In genomic region chr10:95644935-95645334, GRCh38 we compare ENCODE assay signal across 26 cellular contexts. TPM values are rescaled to one million over a fixed set of nuclear protein-coding genes. Genes with fewer than 3 reads are reported as not detected.
A peak's percentile ranks its signal among the peaks of the same experiment; 100 is the strongest.
DNase-seq lines count a peak whose midpoint lies in the region; ATAC-seq, FAIRE-seq and TF ChIP-seq lines count a peak whose summit lies in the region.
"Had no signal": no experiment of that assay in that cellular context is flagged by ENCODE, and none has a peak within 500 bp of the region (broad histone marks: within the 10 kb centered on the region; RNA-seq: fewer than 3 reads in every experiment).

No MANE protein-coding gene starts in this region.

- H3K27ac ChIP-seq in HepG2 (ENCODE audit: extremely low read length, insufficient read depth, low read length) (peak overlapping the region; percentile 4), right lobe of liver (no peak overlapping the region), WERI-Rb-1 (peak overlapping the region; percentile 38)
- H3K27ac ChIP-seq: BLaER1, HL-60, RWPE1 had no signal

- H3K9ac ChIP-seq in HepG2 (ENCODE audit: insufficient read depth, low read depth, low read length): no peak overlapping the region
- H3K9ac ChIP-seq: BLaER1 had no signal

- H4K20me1 ChIP-seq in HepG2 (ENCODE audit: insufficient read depth, low read length): peaks cover 10% of the 10 kb centered on the region; the same call in 1 of the 2 replicates

- H3K4me1 Mint-ChIP-seq in effector memory CD8-positive, alpha-beta T cell (ENCODE audit: low read depth in 2 of 2): peaks cover 6 to 13% of the 10 kb centered on the region in 2 donors
- peaks cover 5% of the 10 kb centered on the region for H3K4me1 Mint-ChIP-seq in stimulated activated effector memory CD8-positive, alpha-beta T cell treated with anti-CD3 and anti-CD28 coated beads, Interleukin-12 subunit alpha, Interleukin-12 subunit beta, amount 100 ng/mL, for 72 hours

- in situ Hi-C loops in HepG2 (cut with HindIII; ENCODE audit: extremely low pct_ligation_motif_present, low pct_unique_long_range_greater_than_20kb): no loop called here

- no peaks in the 10 kb centered on the region for H3K27me3 Mint-ChIP-seq in effector memory CD8-positive, alpha-beta T cell
- H3K27me3 Mint-ChIP-seq: CD4-positive, CD25-positive, alpha-beta regulatory T cell had no signal

- peaks cover 37 to 79% of the 10 kb centered on the region in 2 experiments for H3K36me3 ChIP-seq in HepG2 (replicated peaks in 1 of 2; ENCODE audit: control insufficient read depth in 1 of 2, insufficient read depth in 2 of 2, low read length in 2 of 2)
- H3K36me3 ChIP-seq in right lobe of liver: peaks cover 0 to 16% (median 6%) of the 10 kb centered on the region in 4 donors
- H3K36me3 ChIP-seq in WERI-Rb-1: peaks cover 60% of the 10 kb centered on the region

- H3K4me2 ChIP-seq in HepG2 (ENCODE audit: low read depth, low read length): no peak overlapping the region
- H3K4me2 ChIP-seq: BLaER1, GM23338 had no signal

- H3K9me3 ChIP-seq in HepG2 (ENCODE audit: low read length): no peaks in the 10 kb centered on the region
- H3K9me3 ChIP-seq in right lobe of liver: no peaks in the 10 kb centered on the region
- no peaks in the 10 kb centered on the region for H3K9me3 ChIP-seq in WERI-Rb-1 (ENCODE audit: severe bottlenecking)
- H3K9me3 ChIP-seq: BLaER1 had no signal

- FAIRE-seq in HepG2 (lab: Jason Lieb, UNC): no peak
- FAIRE-seq: A204.1, GM19239 had no signal

- TF ChIP-seq POLR2A in HepG2 (IDR thresholded peaks at IDR 0.05; ENCODE audit: insufficient read depth in 1 of 2, low read depth in 2 of 2, low read length in 2 of 2) (no peak), right lobe of liver (IDR thresholded peaks at IDR 0.05) (no peak)

- peaks cover 38% of the 10 kb centered on the region for H3K36me3 Mint-ChIP-seq in effector memory CD8-positive, alpha-beta T cell (ENCODE audit: insufficient read depth)
- peaks cover 66% of the 10 kb centered on the region for H3K36me3 Mint-ChIP-seq in stimulated activated effector memory CD8-positive, alpha-beta T cell treated with anti-CD3 and anti-CD28 coated beads, Interleukin-12 subunit alpha, Interleukin-12 subunit beta, amount 100 ng/mL, for 72 hours

- no peaks in the 10 kb centered on the region for H3K9me3 Mint-ChIP-seq in effector memory CD8-positive, alpha-beta T cell
- H3K9me3 Mint-ChIP-seq in stimulated activated effector memory CD8-positive, alpha-beta T cell treated with anti-CD3 and anti-CD28 coated beads, Interleukin-12 subunit alpha, Interleukin-12 subunit beta, amount 100 ng/mL, for 72 hours: no peaks in the 10 kb centered on the region
- H3K9me3 Mint-ChIP-seq: CD4-positive, CD25-positive, alpha-beta regulatory T cell; GM23338 had no signal

- no peaks in the 10 kb centered on the region for H3K27me3 ChIP-seq in HepG2 (ENCODE audit: control insufficient read depth in 1 of 2, insufficient read depth in 2 of 2, low read length in 2 of 2)
- H3K27me3 ChIP-seq in right lobe of liver: no peaks in the 10 kb centered on the region
- no peaks in the 10 kb centered on the region for H3K27me3 ChIP-seq in WERI-Rb-1 (ENCODE audit: insufficient read depth, low read depth, severe bottlenecking)
- H3K27me3 ChIP-seq: BLaER1 had no signal

- intact Hi-C loops in HepG2 (cut with micrococcal nuclease; ENCODE audit: unreplicated experiment): no loop called here
- intact Hi-C loops in right lobe of liver (cut with DNase I): no loop called here

- no peak for TF ChIP-seq RAD21 in HepG2 (CRISPR knock-in tag; IDR thresholded peaks at IDR 0.05)

- no peak overlapping the region for H3K4me3 ChIP-seq in HepG2 (replicated peaks in 1 of 3; ENCODE audit: insufficient read depth in 1 of 3, low read depth in 2 of 3, low read length in 3 of 3)
- H3K4me3 ChIP-seq in right lobe of liver: no peak overlapping the region
- no peak overlapping the region for H3K4me3 ChIP-seq in WERI-Rb-1 (ENCODE audit: low read depth, low read length)
- H3K4me3 ChIP-seq: BLaER1, GM23338 had no signal

- no peak for TF ChIP-seq CTCF in HepG2 (CRISPR knock-in tag; IDR thresholded peaks at IDR 0.05)
- TF ChIP-seq CTCF in right lobe of liver (IDR thresholded peaks at IDR 0.05): no peak
- no peak for TF ChIP-seq CTCF in WERI-Rb-1 (IDR thresholded peaks at IDR 0.05; ENCODE audit: low read depth, low read length)

- 84% methylated on average over 1 of the region's 1 CpG for WGBS in HepG2 (ENCODE audit: low lambda C conversion rate)
- 70% methylated on average over 1 of the region's 1 CpG for WGBS in right lobe of liver (ENCODE audit: insufficient coverage, low coverage, low lambda C conversion rate, missing lambda C conversion rate)

- peak overlapping the region; percentile 1 to 14 for H3K27ac Mint-ChIP-seq in effector memory CD8-positive, alpha-beta T cell
- H3K27ac Mint-ChIP-seq in stimulated activated effector memory CD8-positive, alpha-beta T cell treated with anti-CD3 and anti-CD28 coated beads, Interleukin-12 subunit alpha, Interleukin-12 subunit beta, amount 100 ng/mL, for 72 hours: peak overlapping the region; percentile 5
- H3K27ac Mint-ChIP-seq: GM23338 had no signal

- H3K4me1 ChIP-seq in HepG2 (ENCODE audit: insufficient read depth, low read length) (peaks cover 87% of the 10 kb centered on the region), right lobe of liver (peaks cover 0 to 8% (median 0%) of the 10 kb centered on the region in 4 donors)
- H3K4me1 ChIP-seq: BLaER1 had no signal

- H2AFZ ChIP-seq in HepG2 (ENCODE audit: low read length): no peak overlapping the region
- H2AFZ ChIP-seq: GM23338 had no signal

- CTCF ChIA-PET in HepG2 (lab: Yijun Ruan, JAX; ENCODE audit: low intra/inter-chr PET ratio, low total read pairs): no interaction called here

- no peak overlapping the region for H3K4me3 Mint-ChIP-seq in effector memory CD8-positive, alpha-beta T cell
- H3K4me3 Mint-ChIP-seq in stimulated activated effector memory CD8-positive, alpha-beta T cell treated with anti-CD3 and anti-CD28 coated beads, Interleukin-12 subunit alpha, Interleukin-12 subunit beta, amount 100 ng/mL, for 72 hours: no peak overlapping the region
- H3K4me3 Mint-ChIP-seq: CD4-positive, CD25-positive, alpha-beta regulatory T cell; GM23338; H9 had no signal

- peaks cover 62% of the 10 kb centered on the region for H3K79me2 ChIP-seq in HepG2 (ENCODE audit: insufficient read depth, low read length)

- no TSS peak for BruUV-seq in HepG2 (replicated peaks; lab: Mats Ljungman, UMichigan)

- POLR2A ChIA-PET in HepG2 (lab: Yijun Ruan, JAX): interaction anchor here (1.1 kb wide), 1 partner anchor 9 kb away, joined by 4 read pairs; no protein-coding TSS in a partner anchor

- no peak for DNase-seq in HepG2 (ENCODE audit: low spot score)
- DNase-seq in right lobe of liver: no peak
- peak; percentile 37 for DNase-seq in WERI-Rb-1
- DNase-seq in effector memory CD8-positive, alpha-beta T cell: no peak
- DNase-seq in stimulated activated effector memory CD8-positive, alpha-beta T cell treated with anti-CD3 and anti-CD28 coated beads, Interleukin-12 subunit alpha, Interleukin-12 subunit beta, amount 100 ng/mL, for 72 hours (ENCODE audit: low spot score in 2 of 2): no peak
- DNase-seq in central memory CD4-positive, alpha-beta T cell: no peak
- DNase-seq: H9, Kasumi-1, NCI-H1105 treated with DMSO at 0.1 percent for 48 hours, NCI-H146, NCI-H1930, NCI-H2107, NCI-H226, NCI-H510A, NCI-H69, SHP77 had no signal

- ATAC-seq in HepG2 (no peak), right lobe of liver (no peak), GM21619 (IDR thresholded peaks at IDR 0.05; ENCODE audit: unreplicated experiment) (no peak), HG02973 (IDR thresholded peaks at IDR 0.05; ENCODE audit: unreplicated experiment) (no peak)
- ATAC-seq in effector memory CD8-positive, alpha-beta T cell (replicated peaks): no peak
- ATAC-seq in stimulated activated effector memory CD8-positive, alpha-beta T cell treated with anti-CD3 and anti-CD28 coated beads, Interleukin-12 subunit alpha, Interleukin-12 subunit beta, amount 100 ng/mL, for 72 hours: no peak
- ATAC-seq: GM23338, Panc1 had no signal

- no peak for TF ChIP-seq EP300 in HepG2 (IDR thresholded peaks at IDR 0.05; ENCODE audit: low read depth in 2 of 2, low read length in 2 of 2)
- TF ChIP-seq EP300 in HepG2 (CRISPR knock-in tag; IDR thresholded peaks at IDR 0.05; ENCODE audit: borderline replicate concordance): no peak

RNA-seq across cellular contexts. Expression of gene ALDH18A1, which starts 11.6 kb away (rescaled TPM):
- 98.4 and 263 TPM in 2 replicates for total RNA-seq in HepG2 (2016; rRNA removed; fragmentation: Illumina TruSeq; extraction: Trizol)
- 20.5 and 24.5 TPM in 2 replicates for total RNA-seq in HepG2 (2016; cell fraction: cytosol; rRNA removed; fragmentation: Illumina TruSeq; extraction: Trizol; ENCODE audit: low read depth)
- 83.4 and 264 TPM in 2 replicates for total RNA-seq in HepG2 (2016; cell fraction: insoluble cytoplasmic fraction; rRNA removed; fragmentation: Illumina TruSeq; extraction: Trizol)
- total RNA-seq in HepG2 (2016; cell fraction: membrane; rRNA removed; fragmentation: Illumina TruSeq; extraction: Trizol): 60.1 and 67.9 TPM in 2 replicates
- 196 and 225 TPM in 2 replicates for total RNA-seq in HepG2 (2016; cell fraction: nucleus; rRNA removed; fragmentation: Illumina TruSeq; extraction: Trizol)
- 123 and 180 TPM in 2 replicates for polyA plus RNA-seq in HepG2 (2011; rRNA removed)
- polyA plus RNA-seq in HepG2 (2011; cell fraction: cytosol; rRNA removed): 120 and 133 TPM in 2 replicates
- polyA plus RNA-seq in HepG2 (2011; cell fraction: nucleus; rRNA removed): 113 and 161 TPM in 2 replicates
- 117 and 149 TPM in 2 replicates for polyA plus RNA-seq in HepG2 (2012)
- 15.9 and 16.2 TPM in 2 replicates for polyA plus RNA-seq in HepG2 (2016; cell fraction: cytosol; fragmentation: Illumina TruSeq; extraction: Trizol; ENCODE audit: low read depth)
- 74.3 and 86.8 TPM in 2 replicates for polyA plus RNA-seq in HepG2 (2016; cell fraction: insoluble cytoplasmic fraction; fragmentation: Illumina TruSeq; extraction: Trizol; ENCODE audit: low read depth)
- polyA plus RNA-seq in HepG2 (2016; cell fraction: membrane; fragmentation: Illumina TruSeq; extraction: Trizol; ENCODE audit: low read depth): 36.1 and 41.4 TPM in 2 replicates
- 186 and 203 TPM in 2 replicates for polyA plus RNA-seq in HepG2 (2016; cell fraction: nucleus; fragmentation: Illumina TruSeq; extraction: Trizol; ENCODE audit: insufficient read depth, low read depth)
- polyA minus RNA-seq in HepG2 (2011; rRNA and poly(A)+ RNA removed; ENCODE audit: low replicate concordance): 217 and 608 TPM in 2 replicates
- polyA minus RNA-seq in HepG2 (2011; cell fraction: cytosol; rRNA and poly(A)+ RNA removed): 136 and 168 TPM in 2 replicates
- 114 and 141 TPM in 2 replicates for polyA minus RNA-seq in HepG2 (2011; cell fraction: nucleus; rRNA and poly(A)+ RNA removed)
- total RNA-seq in right lobe of liver: 10 to 100 TPM; 28.4 to 41.2 (median 34.4) TPM

RNA-seq across cellular contexts. Expression of gene TCTN3, which starts 48.8 kb away (rescaled TPM):
- total RNA-seq in HepG2 (2016; rRNA removed; fragmentation: Illumina TruSeq; extraction: Trizol) (42.2 and 60.0 TPM in 2 replicates), right lobe of liver (10 to 100 TPM; 15.5 to 24.3 (median 19.1) TPM)
- total RNA-seq in HepG2 (2016; cell fraction: cytosol; rRNA removed; fragmentation: Illumina TruSeq; extraction: Trizol; ENCODE audit: low read depth): 7.7 and 8.3 TPM in 2 replicates
- 40.2 and 59.3 TPM in 2 replicates for total RNA-seq in HepG2 (2016; cell fraction: insoluble cytoplasmic fraction; rRNA removed; fragmentation: Illumina TruSeq; extraction: Trizol)
- total RNA-seq in HepG2 (2016; cell fraction: membrane; rRNA removed; fragmentation: Illumina TruSeq; extraction: Trizol): 22.9 and 26.8 TPM in 2 replicates
- 56.0 and 68.7 TPM in 2 replicates for total RNA-seq in HepG2 (2016; cell fraction: nucleus; rRNA removed; fragmentation: Illumina TruSeq; extraction: Trizol)
- polyA plus RNA-seq in HepG2 (2011; rRNA removed): 39.3 and 53.3 TPM in 2 replicates
- 37.4 and 40.2 TPM in 2 replicates for polyA plus RNA-seq in HepG2 (2011; cell fraction: cytosol; rRNA removed)
- polyA plus RNA-seq in HepG2 (2011; cell fraction: nucleus; rRNA removed): 23.9 and 27.6 TPM in 2 replicates
- polyA plus RNA-seq in HepG2 (2012): 27.8 and 33.4 TPM in 2 replicates
- 7.2 and 7.5 TPM in 2 replicates for polyA plus RNA-seq in HepG2 (2016; cell fraction: cytosol; fragmentation: Illumina TruSeq; extraction: Trizol; ENCODE audit: low read depth)
- polyA plus RNA-seq in HepG2 (2016; cell fraction: insoluble cytoplasmic fraction; fragmentation: Illumina TruSeq; extraction: Trizol; ENCODE audit: low read depth): 36.4 and 37.1 TPM in 2 replicates
- polyA plus RNA-seq in HepG2 (2016; cell fraction: membrane; fragmentation: Illumina TruSeq; extraction: Trizol; ENCODE audit: low read depth): 15.5 and 17.6 TPM in 2 replicates
- polyA plus RNA-seq in HepG2 (2016; cell fraction: nucleus; fragmentation: Illumina TruSeq; extraction: Trizol; ENCODE audit: insufficient read depth, low read depth): 65.4 and 68.8 TPM in 2 replicates
- 68.6 and 112 TPM in 2 replicates for polyA minus RNA-seq in HepG2 (2011; rRNA and poly(A)+ RNA removed; ENCODE audit: low replicate concordance)
- 36.2 and 43.2 TPM in 2 replicates for polyA minus RNA-seq in HepG2 (2011; cell fraction: cytosol; rRNA and poly(A)+ RNA removed)
- 32.1 and 37.8 TPM in 2 replicates for polyA minus RNA-seq in HepG2 (2011; cell fraction: nucleus; rRNA and poly(A)+ RNA removed)

Comparison
In these comparisons a context has a peak if more than half of its experiments do, and no peak if none do; other contexts are left out.
1. H3K27ac ChIP-seq: peak in HepG2 (single experiment) and WERI-Rb-1 (single experiment); none in right lobe of liver (0 of 3).